Comparison of ENCODE assay signal across 21 cellular contexts in genomic region chr15:88456733-88457132, GRCh38.
"Had no signal": no experiment of that assay in that cellular context is flagged by ENCODE, and none has a peak within 500 bp of the region (broad histone marks: within the 10 kb centered on the region; RNA-seq: fewer than 3 reads in every experiment).

No MANE protein-coding gene starts in this region.

- H3K27ac ChIP-seq: coronary artery, gastrocnemius medialis, heart left ventricle, hepatocyte, left lung, lower lobe of right lung had no signal

- H3K9me3 ChIP-seq: esophagus squamous epithelium, gastrocnemius medialis, heart left ventricle, left lung, lower lobe of right lung, mucosa of descending colon had no signal

- H3K9me3 Mint-ChIP-seq: immature natural killer cell; mesothelial cell of epicardium; naive B cell; naive thymus-derived CD8-positive, alpha-beta T cell had no signal

- H3K27me3 Mint-ChIP-seq: naive B cell; naive thymus-derived CD8-positive, alpha-beta T cell had no signal

- H3K4me3 Mint-ChIP-seq: immature natural killer cell; mesothelial cell of epicardium; naive B cell; naive thymus-derived CD8-positive, alpha-beta T cell had no signal

- H3K27me3 ChIP-seq: dorsolateral prefrontal cortex, esophagus squamous epithelium, gastrocnemius medialis, heart left ventricle, hepatocyte, left lung had no signal

- DNase-seq: dermis blood vessel endothelial cell; effector CD4-positive, alpha-beta T cell; effector memory CD4-positive, alpha-beta T cell; esophagus squamous epithelium; foreskin fibroblast; foreskin melanocyte; gastrocnemius medialis; heart left ventricle; immature natural killer cell; left cardiac atrium; left lung; left ventricle myocardium superior; lower lobe of right lung; mesenchymal stem cell; mucosa of descending colon; naive B cell; naive thymus-derived CD8-positive, alpha-beta T cell had no signal

- H3K4me3 ChIP-seq: coronary artery, dorsolateral prefrontal cortex, esophagus squamous epithelium, gastrocnemius medialis, heart left ventricle, hepatocyte, left lung, lower lobe of right lung, mucosa of descending colon had no signal

- ATAC-seq: gastrocnemius medialis; left cardiac atrium; left lung; left ventricle myocardium superior; lower lobe of right lung; mucosa of descending colon; naive thymus-derived CD8-positive, alpha-beta T cell had no signal

- H3K27ac Mint-ChIP-seq: immature natural killer cell, mesothelial cell of epicardium had no signal

- H3K4me1 Mint-ChIP-seq: immature natural killer cell, mesothelial cell of epicardium had no signal
